ENCODE assay signal across 8 cellular contexts in genomic region chr16:86740817-86741799, GRCh38.
DNase-seq lines count a peak whose midpoint lies in the region; ATAC-seq, FAIRE-seq and TF ChIP-seq lines count a peak whose summit lies in the region.

No MANE protein-coding gene starts in this region.

- no peaks in the 10 kb centered on the region for H3K79me2 ChIP-seq in OCI-LY7 (ENCODE audit: insufficient read depth, low read depth, low read length)

- peak; percentile 4 for DNase-seq in stimulated activated CD4-positive, alpha-beta T cell treated with anti-CD3 and anti-CD28 coated beads, Interleukin-15, amount 100 ng/mL, for 24 hours
- no peak for DNase-seq in stimulated activated CD4-positive, alpha-beta T cell treated with anti-CD3 and anti-CD28 coated beads, Interleukin-4, amount 100 ng/mL, for 4 hours
- DNase-seq in bronchial epithelial cell (ENCODE audit: low read depth) (peak; percentile 62), left lobe of liver (ENCODE audit: low spot score) (no peak), middle frontal gyrus (ENCODE audit: extremely low spot score, low spot score) (no peak), OCI-LY7 (ENCODE audit: low spot score) (no peak)
- DNase-seq in stimulated activated naive B cell treated with anti-CD40 and anti-IgM and Interleukin-4, amounts not matched to agents 10 μg/mL and 1 μg/mL and 100 μg/mL, for 72 hours, result no peak

- peaks cover 6 to 7% of the 10 kb centered on the region in 2 donors for H3K4me1 Mint-ChIP-seq in stimulated activated naive B cell treated with anti-CD40 and anti-IgM and Interleukin-4, amounts not matched to agents 10 μg/mL and 1 μg/mL and 100 μg/mL, for 72 hours

- no peaks in the 10 kb centered on the region for H3K27me3 ChIP-seq in bronchial epithelial cell (ENCODE audit: control insufficient read depth, insufficient read depth, low read length)

- no peaks in the 10 kb centered on the region for H3K9me2 ChIP-seq in OCI-LY7 (ENCODE audit: insufficient read depth, low read length)

- H3K4me3 ChIP-seq in bronchial epithelial cell (ENCODE audit: low read depth, low read length), result no peak overlapping the region
- no peak overlapping the region for H3K4me3 ChIP-seq in OCI-LY7 (ENCODE audit: low read depth, low read length, poor library complexity, severe bottlenecking)

- no peaks in the 10 kb centered on the region for H3K36me3 Mint-ChIP-seq in stimulated activated naive B cell treated with anti-CD40 and anti-IgM and Interleukin-4, amounts not matched to agents 10 μg/mL and 1 μg/mL and 100 μg/mL, for 72 hours

- no peak overlapping the region for H2AFZ ChIP-seq in OCI-LY7 (ENCODE audit: low read length)

- TF ChIP-seq CTCF in bronchial epithelial cell (IDR thresholded peaks at IDR 0.05; ENCODE audit: insufficient read depth, low read length, severe bottlenecking) (no peak), OCI-LY7 (conservative IDR thresholded peaks at IDR 0.05; ENCODE audit: low read length) (no peak)

- ATAC-seq in left lobe of liver, result peak; percentile 23
- ATAC-seq in stimulated activated naive B cell treated with anti-CD40 and anti-IgM and Interleukin-4, amounts not matched to agents 10 μg/mL and 1 μg/mL and 100 μg/mL, for 72 hours (replicated peaks), result no peak
- no peak for ATAC-seq in HG03354 (IDR thresholded peaks at IDR 0.05; ENCODE audit: poor library complexity, severe bottlenecking, unreplicated experiment)

- no peaks in the 10 kb centered on the region for H3K4me1 ChIP-seq in OCI-LY7 (ENCODE audit: insufficient read depth, low read length, poor library complexity, severe bottlenecking)

- H3K4me3 Mint-ChIP-seq in stimulated activated naive B cell treated with anti-CD40 and anti-IgM and Interleukin-4, amounts not matched to agents 10 μg/mL and 1 μg/mL and 100 μg/mL, for 72 hours, result peak overlapping the region in 1 of 2 donors; percentile 54

- H3K27me3 Mint-ChIP-seq in stimulated activated naive B cell treated with anti-CD40 and anti-IgM and Interleukin-4, amounts not matched to agents 10 μg/mL and 1 μg/mL and 100 μg/mL, for 72 hours, result peaks cover 42 to 55% of the 10 kb centered on the region in 2 donors

- intact Hi-C loops in OCI-LY7 (cut with micrococcal nuclease; ENCODE audit: unreplicated experiment), result no loop called here

- no TSS peak for BruUV-seq in OCI-LY7 (replicated peaks; lab: Mats Ljungman, UMichigan)

- no peaks in the 10 kb centered on the region for H3K36me3 ChIP-seq in bronchial epithelial cell (ENCODE audit: control insufficient read depth, insufficient read depth, low read length)
- no peaks in the 10 kb centered on the region for H3K36me3 ChIP-seq in OCI-LY7 (ENCODE audit: insufficient read depth, low read length)

- no peak overlapping the region for H3K27ac Mint-ChIP-seq in stimulated activated naive B cell treated with anti-CD40 and anti-IgM and Interleukin-4, amounts not matched to agents 10 μg/mL and 1 μg/mL and 100 μg/mL, for 72 hours

- no peaks in the 10 kb centered on the region for H3K9me3 Mint-ChIP-seq in stimulated activated naive B cell treated with anti-CD40 and anti-IgM and Interleukin-4, amounts not matched to agents 10 μg/mL and 1 μg/mL and 100 μg/mL, for 72 hours

- H4K20me1 ChIP-seq in OCI-LY7 (ENCODE audit: insufficient read depth, low read length), result no peaks in the 10 kb centered on the region

- no peak for FAIRE-seq in bronchial epithelial cell (lab: Jason Lieb, UNC)

- POLR2A ChIA-PET in OCI-LY7 (lab: Charles Lee), result no interaction called here

- no peaks in the 10 kb centered on the region for H3K9me3 ChIP-seq in OCI-LY7 (ENCODE audit: low read length)

- H3K4me2 ChIP-seq in OCI-LY7 (ENCODE audit: low read length), result no peak overlapping the region

- no peak overlapping the region for H3K27ac ChIP-seq in OCI-LY7 (ENCODE audit: low read depth, low read length, poor library complexity, severe bottlenecking)

- CTCF ChIA-PET in OCI-LY7 (lab: Charles Lee; ENCODE audit: unreplicated experiment), result no interaction called here

Comparison
In these comparisons a context has a peak if more than half of its experiments do, and no peak if none do; other contexts are left out.
1. DNase-seq: peak in stimulated activated CD4-positive, alpha-beta T cell treated with anti-CD3 and anti-CD28 coated beads, Interleukin-15, amount 100 ng/mL, for 24 hours (single experiment) and bronchial epithelial cell (single experiment); none in stimulated activated CD4-positive, alpha-beta T cell treated with anti-CD3 and anti-CD28 coated beads, Interleukin-4, amount 100 ng/mL, for 4 hours (0 of 2), left lobe of liver (single experiment), middle frontal gyrus (single experiment), stimulated activated naive B cell treated with anti-CD40 and anti-IgM and Interleukin-4, amounts not matched to agents 10 μg/mL and 1 μg/mL and 100 μg/mL, for 72 hours (single experiment) and OCI-LY7 (single experiment).